ENCODE assay signal across 8 cellular contexts in genomic region chr1:37471345-37472231, GRCh38. TPM values are rescaled to one million over a fixed set of nuclear protein-coding genes. Genes with fewer than 3 reads are reported as not detected.
DNase-seq lines count a peak whose midpoint lies in the region; ATAC-seq, FAIRE-seq and TF ChIP-seq lines count a peak whose summit lies in the region.

No MANE protein-coding gene starts in this region.

- H3K79me2 ChIP-seq in Loucy (ENCODE audit: insufficient read depth, low read length) (peaks cover 40% of the 10 kb centered on the region), astrocyte (ENCODE audit: insufficient read depth, low read length) (peaks cover 48% of the 10 kb centered on the region)

- peak; percentile 29 for FAIRE-seq in astrocyte (lab: Jason Lieb, UNC)

- DNase-seq in COLO668 (lab: John Stamatoyannopoulos, UW; ENCODE audit: unreplicated experiment) (peak; percentile 85), astrocyte (ENCODE audit: low read depth) (peak; percentile 92), hepatic stellate cell (ENCODE audit: low spot score) (peak; percentile 97)

- peak overlapping the region; percentile 99 for H3K27ac Mint-ChIP-seq in astrocyte (ENCODE audit: unreplicated experiment)

- TF ChIP-seq CTCF in Loucy (conservative IDR thresholded peaks at IDR 0.05; ENCODE audit: low read length), result no peak
- no peak for TF ChIP-seq CTCF in astrocyte (IDR thresholded peaks at IDR 0.05; ENCODE audit: insufficient read depth, low read depth, low read length)

- H3K9me2 ChIP-seq in Loucy (replicated peaks; ENCODE audit: low read depth, low read length), result no peaks in the 10 kb centered on the region

- no peak for ATAC-seq in HG03025 (IDR thresholded peaks at IDR 0.05; ENCODE audit: low FRiP score, unreplicated experiment)
- ATAC-seq in HG03139 (IDR thresholded peaks at IDR 0.05; ENCODE audit: unreplicated experiment), result no peak
- no peak for ATAC-seq in GM21825 (IDR thresholded peaks at IDR 0.05; ENCODE audit: unreplicated experiment)

- peaks cover 45% of the 10 kb centered on the region for H3K4me1 ChIP-seq in Loucy (ENCODE audit: insufficient read depth, low read length, poor library complexity, severe bottlenecking)
- H3K4me1 ChIP-seq in astrocyte (ENCODE audit: insufficient read depth, low read length), result peaks cover 54% of the 10 kb centered on the region
- peaks cover 37% of the 10 kb centered on the region for H3K4me1 ChIP-seq in rectal smooth muscle tissue (ENCODE audit: control insufficient read depth, insufficient read depth, low read length)

- peaks cover 14% of the 10 kb centered on the region for H4K20me1 ChIP-seq in Loucy (ENCODE audit: insufficient read depth, low read length, poor library complexity, severe bottlenecking)
- H4K20me1 ChIP-seq in astrocyte (ENCODE audit: insufficient read depth, low read length), result peaks cover 19% of the 10 kb centered on the region

- H3K27ac ChIP-seq in astrocyte (ENCODE audit: low read depth, low read length) (peak overlapping the region; percentile 92), rectal smooth muscle tissue (ENCODE audit: low read depth, low read length) (peak overlapping the region; percentile 68)

- H3K9me3 ChIP-seq in Loucy (ENCODE audit: insufficient read depth, low read depth, low read length) (no peaks in the 10 kb centered on the region), astrocyte (ENCODE audit: insufficient read depth, low read depth, low read length) (no peaks in the 10 kb centered on the region)

- H3F3A ChIP-seq in Loucy (ENCODE audit: low read depth), result no peaks in the 10 kb centered on the region

- H3K27me3 ChIP-seq in Loucy (ENCODE audit: insufficient read depth, low read length, poor library complexity, severe bottlenecking), result no peaks in the 10 kb centered on the region
- no peaks in the 10 kb centered on the region for H3K27me3 ChIP-seq in astrocyte (ENCODE audit: insufficient read depth, low read length)
- H3K27me3 ChIP-seq in rectal smooth muscle tissue (ENCODE audit: control insufficient read depth, insufficient read depth, low read length), result no peaks in the 10 kb centered on the region

- H3K4me3 Mint-ChIP-seq in astrocyte (ENCODE audit: unreplicated experiment), result peak overlapping the region; percentile 72

- peaks cover 6% of the 10 kb centered on the region for H3K36me3 Mint-ChIP-seq in astrocyte (ENCODE audit: low read depth, unreplicated experiment)

- H3K4me2 ChIP-seq in Loucy (ENCODE audit: low read depth, low read length, poor library complexity, severe bottlenecking), result peak overlapping the region; percentile 90
- peak overlapping the region; percentile 100 for H3K4me2 ChIP-seq in astrocyte (ENCODE audit: low read length)

- H3K4me1 Mint-ChIP-seq in astrocyte (ENCODE audit: low read depth, unreplicated experiment), result peaks cover 48% of the 10 kb centered on the region

- no peaks in the 10 kb centered on the region for H3K36me3 ChIP-seq in Loucy (ENCODE audit: insufficient read depth, low read length)
- no peaks in the 10 kb centered on the region for H3K36me3 ChIP-seq in astrocyte (ENCODE audit: insufficient read depth, low read length)
- no peaks in the 10 kb centered on the region for H3K36me3 ChIP-seq in rectal smooth muscle tissue (ENCODE audit: control insufficient read depth, insufficient read depth, low read length)

- H2AFZ ChIP-seq in Loucy (ENCODE audit: low read length) (no peak overlapping the region), astrocyte (ENCODE audit: low read depth, low read length) (peak overlapping the region; percentile 83)

- H3K9ac ChIP-seq in Loucy (ENCODE audit: low read depth, low read length, poor library complexity, severe bottlenecking) (peak overlapping the region; percentile 9), astrocyte (ENCODE audit: low read length) (peak overlapping the region; percentile 89), rectal smooth muscle tissue (ENCODE audit: low read length) (no peak overlapping the region)

- H3K9me3 Mint-ChIP-seq in astrocyte (ENCODE audit: unreplicated experiment), result peaks cover 6% of the 10 kb centered on the region

- no peaks in the 10 kb centered on the region for H3K27me3 Mint-ChIP-seq in astrocyte (ENCODE audit: low read depth, unreplicated experiment)

- H3K4me3 ChIP-seq in Loucy (ENCODE audit: low read length, poor library complexity, severe bottlenecking) (no peak overlapping the region), astrocyte (ENCODE audit: insufficient read depth, low read depth, low read length) (peak overlapping the region; percentile 34), rectal smooth muscle tissue (ENCODE audit: low read length) (peak overlapping the region; percentile 56)

RNA-seq across cellular contexts. Expression of gene ZC3H12A, which starts 2.8 kb away (rescaled TPM):
- 12.1 and 12.6 TPM in 2 replicates for total RNA-seq in astrocyte

RNA-seq across cellular contexts. Expression of gene MEAF6, which starts 43.0 kb away (rescaled TPM):
- total RNA-seq in astrocyte, result 49.0 and 49.1 TPM in 2 replicates
